In the genomic region with DNA sequence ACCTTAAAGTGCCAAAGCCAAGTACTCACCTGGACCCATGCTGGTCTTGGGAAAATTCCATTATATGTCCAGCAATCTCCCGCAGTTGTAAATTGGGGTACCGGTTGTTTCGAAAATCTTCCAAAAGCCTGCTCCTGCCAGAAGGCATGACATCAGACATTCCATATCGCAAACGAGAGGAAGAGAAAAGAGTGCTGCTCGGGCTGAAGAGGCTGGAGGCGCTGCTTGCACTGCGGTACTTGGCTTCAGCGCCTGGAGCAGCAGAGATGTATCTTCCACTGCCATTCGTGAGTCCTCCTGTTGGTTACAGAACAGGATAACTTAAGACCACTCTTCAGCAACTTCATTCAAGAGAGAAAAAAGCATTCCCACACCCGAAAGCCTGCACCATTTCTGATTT, we compare ENCODE assay signal across 14 cellular contexts. TPM values are rescaled to one million over a fixed set of nuclear protein-coding genes. Genes with fewer than 3 reads are reported as not detected.
DNase-seq lines count a peak whose midpoint lies in the region; ATAC-seq and TF ChIP-seq lines count a peak whose summit lies in the region.
"Had no signal": no experiment of that assay in that cellular context is flagged by ENCODE, and none has a peak within 500 bp of the region (broad histone marks: within the 10 kb centered on the region; RNA-seq: fewer than 3 reads in every experiment).

No MANE protein-coding gene starts in this region.

- no peak overlapping the region for H3K56ac ChIP-seq in H9 (ENCODE audit: insufficient read length, low read depth, low read length)

- peaks cover 44 to 86% (median 82%) of the 10 kb centered on the region in 3 experiments; a peak in 6 of 7 replicates for H3K36me3 Mint-ChIP-seq in H9 (ENCODE audit: insufficient read depth in 1 of 3, low read depth in 3 of 3)

- H3K27ac ChIP-seq in heart left ventricle (no peak overlapping the region), H9 (ENCODE audit: insufficient read length, low read depth, low read length) (no peak overlapping the region), trophoblast cell (ENCODE audit: low read depth, low read length) (no peak overlapping the region), body of pancreas (no peak overlapping the region)
- H3K27ac ChIP-seq: BLaER1 treated with 17β-estradiol and CSF1 and Interleukin-3, amounts not matched to agents 10 nM and 100 nM; HL-60 had no signal

- H3K4me1 ChIP-seq in heart left ventricle (peaks cover 0 to 2% (median 0%) of the 10 kb centered on the region in 12 donors), H9 (ENCODE audit: insufficient read depth, low read length) (no peaks in the 10 kb centered on the region), trophoblast cell (ENCODE audit: control insufficient read depth in 1 of 2, insufficient read depth in 2 of 2, low read length in 2 of 2) (no peaks in the 10 kb centered on the region), body of pancreas (no peaks in the 10 kb centered on the region)
- H3K4me1 ChIP-seq: Caco-2, HAP-1 had no signal

- no peak overlapping the region for H3T11ph ChIP-seq in H9 (ENCODE audit: low read length)

- H3K9me3 ChIP-seq in heart left ventricle = no peaks in the 10 kb centered on the region
- no peaks in the 10 kb centered on the region for H3K9me3 ChIP-seq in H9 (ENCODE audit: control insufficient read depth, low read depth, low read length)
- no peaks in the 10 kb centered on the region for H3K9me3 ChIP-seq in trophoblast cell (ENCODE audit: insufficient read depth, low read depth, low read length)
- no peaks in the 10 kb centered on the region for H3K9me3 ChIP-seq in body of pancreas
- H3K9me3 ChIP-seq: BLaER1 treated with 17β-estradiol and CSF1 and Interleukin-3, amounts not matched to agents 10 nM and 100 nM; Caco-2; HAP-1 had no signal

- no peak overlapping the region for H2BK20ac ChIP-seq in H9 (ENCODE audit: low read depth, low read length, poor library complexity, severe bottlenecking)

- H3K27me3 Mint-ChIP-seq in H9 (ENCODE audit: low read depth) = no peaks in the 10 kb centered on the region
- H3K27me3 Mint-ChIP-seq: B cell had no signal

- no peak overlapping the region for H3K4me3 Mint-ChIP-seq in H9
- H3K4me3 Mint-ChIP-seq: B cell had no signal

- H3K23ac ChIP-seq in H9 (ENCODE audit: insufficient read length, low read depth, low read length) (no peak overlapping the region), trophoblast cell (ENCODE audit: low read length) (no peak overlapping the region)

- intact Hi-C loops in heart left ventricle (cut with DNase I) (no loop called here), Right ventricle myocardium inferior (cut with DNase I) (no loop called here), body of pancreas (cut with DNase I) (no loop called here)

- H4K8ac ChIP-seq in H9 (replicated peaks; ENCODE audit: insufficient read length, low read depth, low read length) = no peak overlapping the region
- H4K8ac ChIP-seq in trophoblast cell (ENCODE audit: low read depth, low read length) = no peak overlapping the region

- H3K4me2 ChIP-seq in H9 (ENCODE audit: insufficient read depth, insufficient read length, low read length) = no peak overlapping the region
- H3K4me2 ChIP-seq in trophoblast cell (ENCODE audit: low read length) = no peak overlapping the region
- H3K4me2 ChIP-seq: BLaER1 treated with 17β-estradiol and CSF1 and Interleukin-3, amounts not matched to agents 10 nM and 100 nM had no signal

- H2BK120ac ChIP-seq in H9 (ENCODE audit: low read depth, low read length, poor library complexity, severe bottlenecking) = no peak overlapping the region
- H2BK120ac ChIP-seq in trophoblast cell (ENCODE audit: insufficient read depth, low read length, poor library complexity) = no peak overlapping the region

- H3K36me3 ChIP-seq in heart left ventricle (peaks cover 0 to 92% (median 84%) of the 10 kb centered on the region in 9 donors), trophoblast cell (ENCODE audit: control insufficient read depth in 1 of 2, insufficient read depth in 2 of 2, low read length in 2 of 2) (peaks cover 19 to 42% of the 10 kb centered on the region in 2 experiments), body of pancreas (replicated peaks in 1 of 2; ENCODE audit: insufficient read depth in 1 of 2, low read depth in 2 of 2) (peaks cover 17 to 26% of the 10 kb centered on the region in 2 donors)

- H2BK5ac ChIP-seq in H9 (ENCODE audit: insufficient read length, low read length) = no peak overlapping the region
- H2BK5ac ChIP-seq in trophoblast cell (ENCODE audit: low read depth, low read length, poor library complexity) = no peak overlapping the region

- no peaks in the 10 kb centered on the region for H4K20me1 ChIP-seq in H9 (ENCODE audit: control insufficient read depth, insufficient read depth, insufficient read length)

- peaks cover 10% of the 10 kb centered on the region for H3K79me1 ChIP-seq in H9 (ENCODE audit: insufficient read depth, low read depth, low read length, poor library complexity, severe bottlenecking)
- H3K79me1 ChIP-seq in trophoblast cell (ENCODE audit: low read length) = no peaks in the 10 kb centered on the region

- ATAC-seq in heart left ventricle (peak in 3 of 4 donors; percentile 30 to 54 (median 39)), Right ventricle myocardium inferior (no peak), body of pancreas (no peak), HG02938 (IDR thresholded peaks at IDR 0.05; ENCODE audit: unreplicated experiment) (no peak)

- H3K27me3 ChIP-seq in heart left ventricle = no peaks in the 10 kb centered on the region
- H3K27me3 ChIP-seq in H9 (ENCODE audit: insufficient read depth, low read length) = no peaks in the 10 kb centered on the region
- H3K27me3 ChIP-seq in trophoblast cell (ENCODE audit: insufficient read depth, low read length) = no peaks in the 10 kb centered on the region
- H3K27me3 ChIP-seq in body of pancreas = no peaks in the 10 kb centered on the region
- H3K27me3 ChIP-seq: BLaER1 treated with 17β-estradiol and CSF1 and Interleukin-3, amounts not matched to agents 10 nM and 100 nM had no signal

- H4K12ac ChIP-seq in trophoblast cell (ENCODE audit: low read depth, low read length) = no peak overlapping the region

- H2AFZ ChIP-seq in H9 (ENCODE audit: low read length) (no peak overlapping the region), trophoblast cell (ENCODE audit: insufficient read depth, low read length, poor library complexity) (no peak overlapping the region)

- H3K4me3 ChIP-seq in heart left ventricle (no peak overlapping the region), trophoblast cell (ENCODE audit: low read depth, low read length) (no peak overlapping the region), body of pancreas (no peak overlapping the region)
- H3K4me3 ChIP-seq: BLaER1 treated with 17β-estradiol and CSF1 and Interleukin-3, amounts not matched to agents 10 nM and 100 nM; HAP-1 had no signal

- no peak for TF ChIP-seq POLR2A in heart left ventricle (IDR thresholded peaks at IDR 0.05)
- TF ChIP-seq POLR2A in body of pancreas (IDR thresholded peaks at IDR 0.05) = no peak

- no peak overlapping the region for H2BK15ac ChIP-seq in H9 (ENCODE audit: low read depth, low read length)

- H3K27ac Mint-ChIP-seq in H9 = peak overlapping the region in 2 of 3 experiments; percentile 30 to 82; a peak in 1 of 7 replicates
- H3K27ac Mint-ChIP-seq: B cell had no signal

- no peaks in the 10 kb centered on the region for H3K4me1 Mint-ChIP-seq in H9

- DNase-seq in heart left ventricle (no peak), Right ventricle myocardium inferior (ENCODE audit: missing footprints) (no peak), H9 (no peak), trophoblast cell (no peak), body of pancreas (no peak), hypothalamus (lab: John Stamatoyannopoulos, UW) (no peak)
- DNase-seq: 8988T, Caco-2, GDM1 had no signal

- no peak overlapping the region for H2BK12ac ChIP-seq in H9 (ENCODE audit: insufficient read length, low read depth, low read length)
- no peak overlapping the region for H2BK12ac ChIP-seq in trophoblast cell (ENCODE audit: low read length)

- no peak overlapping the region for H2AK5ac ChIP-seq in H9 (ENCODE audit: insufficient read length, low read length)
- H2AK5ac ChIP-seq in trophoblast cell (ENCODE audit: low read length) = no peak overlapping the region

- no peak overlapping the region for H3K9ac ChIP-seq in H9 (ENCODE audit: extremely low read depth, insufficient read length, low read length)
- H3K9ac ChIP-seq in trophoblast cell (ENCODE audit: low read length) = no peak overlapping the region
- H3K9ac ChIP-seq: BLaER1 treated with 17β-estradiol and CSF1 and Interleukin-3, amounts not matched to agents 10 nM and 100 nM had no signal

- TF ChIP-seq CTCF in heart left ventricle (IDR thresholded peaks at IDR 0.05) = no peak
- TF ChIP-seq CTCF in H9 (conservative IDR thresholded peaks at IDR 0.05) = no peak
- no peak for TF ChIP-seq CTCF in body of pancreas (IDR thresholded peaks at IDR 0.05)

- no peak overlapping the region for H3K4ac ChIP-seq in H9 (ENCODE audit: low read depth, low read length)
- H3K4ac ChIP-seq in trophoblast cell (ENCODE audit: low read depth, low read length) = peak overlapping the region; percentile 25

- no peaks in the 10 kb centered on the region for H3K23me2 ChIP-seq in H9 (ENCODE audit: insufficient read length, low read depth, low read length, poor library complexity, severe bottlenecking)

- H3K79me2 ChIP-seq in H9 (ENCODE audit: insufficient read depth, low read length) (0 out of 2 replicates have a peak, but pooled peaks cover 1% of the 10 kb centered on the region), trophoblast cell (ENCODE audit: control insufficient read depth, insufficient read depth, low read length, poor library complexity) (peaks cover 2% of the 10 kb centered on the region)

- H4K91ac ChIP-seq in H9 (ENCODE audit: insufficient read length, low read depth, low read length) = no peak overlapping the region
- H4K91ac ChIP-seq in trophoblast cell (ENCODE audit: low read depth, low read length) = no peak overlapping the region

- 56 to 73% (median 65%) methylated on average over 11 of the region's 11 CpGs for WGBS in heart left ventricle, 4 donors
- WGBS in H9 (ENCODE audit: extremely low coverage, insufficient read length, low lambda C conversion rate) = no CpG with 5 or more reads among the region's 11 CpGs
- no CpG with 5 or more reads among the region's 11 CpGs for WGBS in trophoblast cell (ENCODE audit: extremely low coverage, insufficient coverage, insufficient read length)
- 92 to 93% methylated on average over 11 of the region's 11 CpGs for WGBS in body of pancreas, 2 donors

- H4K5ac ChIP-seq in H9 (ENCODE audit: insufficient read length, low read depth, low read length) = no peak overlapping the region

- H3K14ac ChIP-seq in H9 (ENCODE audit: insufficient read depth, low read length) (no peak overlapping the region), trophoblast cell (ENCODE audit: low read length) (no peak overlapping the region)

- no peak overlapping the region for H3K18ac ChIP-seq in H9 (ENCODE audit: insufficient read length, low read depth, low read length)
- H3K18ac ChIP-seq in trophoblast cell (ENCODE audit: low read length) = no peak overlapping the region

- H3K9me3 Mint-ChIP-seq in H9 = no peaks in the 10 kb centered on the region

RNA-seq across cellular contexts. Expression of a gene that starts 45.1 kb away (rescaled TPM):
- 10 to 100 TPM; 16.8 to 83.4 (median 29.5) TPM for total RNA-seq in heart left ventricle
- 10 to 100 TPM; 22.0 to 24.6 TPM for polyA plus RNA-seq in heart left ventricle
- total RNA-seq in Right ventricle myocardium inferior = 28.5 TPM
- 24.2 and 25.9 TPM in 2 replicates for total RNA-seq in H9 (2021)
- 64.9 and 65.2 TPM in 2 replicates for polyA plus RNA-seq in trophoblast cell (2013)
- 10 to 100 TPM in 1 of 2 donors, 1 to 10 TPM in 1; 7.8 to 19.1 TPM for total RNA-seq in body of pancreas

Comparison
In these comparisons a context has a peak if more than half of its experiments do, and no peak if none do; other contexts are left out.
1. ATAC-seq: peak in heart left ventricle (3 of 4); none in Right ventricle myocardium inferior (single experiment), body of pancreas (single experiment) and HG02938 (single experiment).